ENCODE assay signal across 8 cellular contexts in genomic region chr14:49970474-49971147, GRCh38.
DNase-seq lines count a peak whose midpoint lies in the region; ATAC-seq, FAIRE-seq and TF ChIP-seq lines count a peak whose summit lies in the region.

No MANE protein-coding gene starts in this region.

- H3K36me3 ChIP-seq in gastroesophageal sphincter (no peaks in the 10 kb centered on the region), spleen (no peaks in the 10 kb centered on the region)

- no peak for TF ChIP-seq EP300 in gastroesophageal sphincter (IDR thresholded peaks at IDR 0.05)

- no peak for TF ChIP-seq CTCF in gastroesophageal sphincter (IDR thresholded peaks at IDR 0.05)
- TF ChIP-seq CTCF in spleen (IDR thresholded peaks at IDR 0.05 in 8 of 11, conservative IDR thresholded peaks at IDR 0.05 in 3 of 11), result no peak

- intact Hi-C loops in spleen (cut with DNase I; ENCODE audit: low total_unique reads), result no loop called here

- FAIRE-seq in TTC549 (lab: Jason Lieb, UNC), result peak; percentile 94

- H3K9me3 ChIP-seq in gastroesophageal sphincter, result no peaks in the 10 kb centered on the region
- no peaks in the 10 kb centered on the region for H3K9me3 ChIP-seq in spleen

- H3K4me1 ChIP-seq in gastroesophageal sphincter (peaks cover 0 to 39% (median 23%) of the 10 kb centered on the region in 3 donors), spleen (peaks cover 33 to 78% (median 50%) of the 10 kb centered on the region in 6 donors)

- no peak overlapping the region for H3K4me3 ChIP-seq in gastroesophageal sphincter
- peak overlapping the region in 1 of 8 donors; percentile 21 for H3K4me3 ChIP-seq in spleen

- no peak for DNase-seq in spleen
- no peak for DNase-seq in NCI-H510A treated with DMSO at 0.1 percent for 48 hours (lab: John Stamatoyannopoulos, UW)
- no peak for DNase-seq in mesenteric fat pad (ENCODE audit: low spot score)

- H3K27me3 ChIP-seq in gastroesophageal sphincter, result no peaks in the 10 kb centered on the region
- H3K27me3 ChIP-seq in spleen (replicated peaks in 1 of 7), result no peaks in the 10 kb centered on the region

- peak; percentile 24 for ATAC-seq in GM18907 (IDR thresholded peaks at IDR 0.05; ENCODE audit: unreplicated experiment)
- ATAC-seq in HG02943 (IDR thresholded peaks at IDR 0.05; ENCODE audit: low read depth, unreplicated experiment), result peak; percentile 4
- peak; percentile 25 for ATAC-seq in gastroesophageal sphincter
- ATAC-seq in GM21423 (IDR thresholded peaks at IDR 0.05; ENCODE audit: unreplicated experiment), result no peak

- TF ChIP-seq POLR2A in gastroesophageal sphincter (IDR thresholded peaks at IDR 0.05) (no peak), spleen (IDR thresholded peaks at IDR 0.05) (no peak)

- 14 to 49% methylated on average over 3 to 6 of the region's 8 CpGs for WGBS in gastroesophageal sphincter (ENCODE audit: low coverage in 1 of 2), 2 donors
- 36 to 43% (median 39%) methylated on average over 8 of the region's 8 CpGs for whole genome bisulfite sequencing in spleen, 5 donors

- H3K27ac ChIP-seq in gastroesophageal sphincter, result peak overlapping the region in 3 of 4 donors; percentile 63 to 70 (median 65)
- H3K27ac ChIP-seq in spleen, result peak overlapping the region; percentile 68 to 96 (median 89)
